ENCODE assay signal across 1 cellular context in the genomic region with DNA sequence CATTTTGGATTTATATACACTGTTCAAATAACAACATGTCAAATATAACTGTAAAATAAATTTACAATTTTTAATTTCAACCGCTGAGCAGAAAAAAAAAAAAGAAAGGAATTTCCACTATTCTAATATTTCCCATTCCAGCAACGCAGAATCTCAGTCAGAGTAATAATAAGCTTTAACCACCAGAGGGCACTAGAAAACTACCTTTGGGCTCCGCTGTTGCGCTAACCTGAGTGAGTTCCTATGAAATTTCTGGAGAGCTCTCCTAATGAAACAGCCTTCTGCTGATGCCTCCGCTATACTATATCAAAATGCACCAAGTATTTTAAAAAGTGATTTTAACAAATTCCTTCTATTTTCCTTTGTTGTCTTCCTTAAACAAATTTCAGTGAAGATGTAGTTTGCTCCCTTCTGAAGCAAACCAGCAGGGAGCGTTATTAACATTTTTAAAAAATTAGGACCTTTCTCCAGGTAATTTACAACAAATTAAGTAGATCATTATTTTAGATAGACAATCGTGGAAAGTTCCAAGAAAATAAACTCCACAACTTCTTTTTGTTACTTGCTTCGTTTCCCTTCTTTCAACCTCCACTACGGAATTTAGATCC.
TF ChIP-seq lines count a peak whose summit lies in the region.

No MANE protein-coding gene starts in this region.

TF ChIP-seq in IMR-90, 13 proteins besides CTCF, POLR2A, EP300 and RAD21:
- TF ChIP-seq SMC3 (IDR thresholded peaks at IDR 0.05; ENCODE audit: low read depth, low read length), result peak; percentile 55
- no peak for TF ChIP-seq MAFK (IDR thresholded peaks at IDR 0.05; ENCODE audit: low read depth, low read length)
